ENCODE assay signal across 28 cellular contexts in genomic region chr13:65808061-65808460, GRCh38.
A peak's percentile ranks its signal among the peaks of the same experiment; 100 is the strongest.
DNase-seq lines count a peak whose midpoint lies in the region; ATAC-seq and TF ChIP-seq lines count a peak whose summit lies in the region.
"Had no signal": no experiment of that assay in that cellular context is flagged by ENCODE, and none has a peak within 500 bp of the region (broad histone marks: within the 10 kb centered on the region; RNA-seq: fewer than 3 reads in every experiment).

No MANE protein-coding gene starts in this region.

- H3K9me3 Mint-ChIP-seq in activated naive CD8-positive, alpha-beta T cell treated with anti-CD3 and anti-CD28 coated beads, Interleukin-2, amount 50 U/mL, for 24 hours, result peaks cover 3% of the 10 kb centered on the region
- H3K9me3 Mint-ChIP-seq: endodermal cell, type B pancreatic cell had no signal

- TF ChIP-seq CTCF in RWPE2 (IDR thresholded peaks at IDR 0.05; ENCODE audit: poor library complexity, severe bottlenecking), result no peak

- no peaks in the 10 kb centered on the region for H3K4me1 ChIP-seq in RWPE2 (ENCODE audit: insufficient read depth, poor library complexity, severe bottlenecking)
- H3K4me1 ChIP-seq: ascending aorta, Peyer's patch, spleen, stomach had no signal

- H3K9me3 ChIP-seq in RWPE2 (ENCODE audit: severe bottlenecking), result no peaks in the 10 kb centered on the region
- H3K9me3 ChIP-seq: ascending aorta, neutrophil, Peyer's patch, stomach had no signal

- no peaks in the 10 kb centered on the region for H3K36me3 ChIP-seq in RWPE2 (ENCODE audit: low read depth)
- H3K36me3 ChIP-seq: ascending aorta, neutrophil, Peyer's patch, spleen, stomach had no signal

- ATAC-seq in RWPE2 (ENCODE audit: low read depth) (peak; percentile 60), GM18909 (IDR thresholded peaks at IDR 0.05; ENCODE audit: poor library complexity, unreplicated experiment) (no peak)
- no peak for ATAC-seq in activated naive CD8-positive, alpha-beta T cell treated with anti-CD3 and anti-CD28 coated beads, Interleukin-2, amount 50 U/mL, for 24 hours
- no peak for ATAC-seq in stimulated activated naive CD8-positive, alpha-beta T cell treated with anti-CD3 and anti-CD28 coated beads, Interleukin-15, Interleukin-2, amounts not matched to agents 100 U/mL and 50 U/mL, for 24 hours
- ATAC-seq: activated CD8-positive, alpha-beta T cell treated with anti-CD3 and anti-CD28 coated beads, Interleukin-2, amount 10 ng/mL, durations not matched to agents 7 days and 5 days had no signal

- H3K27me3 Mint-ChIP-seq in activated naive CD8-positive, alpha-beta T cell treated with anti-CD3 and anti-CD28 coated beads, Interleukin-2, amount 50 U/mL, for 24 hours, result no peaks in the 10 kb centered on the region
- H3K27me3 Mint-ChIP-seq: activated T-cell treated with anti-CD3 and anti-CD28 coated beads, Interleukin-2, amount 50 U/mL, for 24 hours; type B pancreatic cell had no signal

- H3K36me3 Mint-ChIP-seq in activated naive CD8-positive, alpha-beta T cell treated with anti-CD3 and anti-CD28 coated beads, Interleukin-2, amount 50 U/mL, for 24 hours (ENCODE audit: low read depth), result no peaks in the 10 kb centered on the region
- H3K36me3 Mint-ChIP-seq: type B pancreatic cell had no signal

- no peaks in the 10 kb centered on the region for H3K27me3 ChIP-seq in RWPE2 (ENCODE audit: insufficient read depth, poor library complexity, severe bottlenecking)
- H3K27me3 ChIP-seq: ascending aorta, neutrophil, Peyer's patch, spleen, stomach had no signal

- H3K4me1 Mint-ChIP-seq in activated naive CD8-positive, alpha-beta T cell treated with anti-CD3 and anti-CD28 coated beads, Interleukin-2, amount 50 U/mL, for 24 hours, result no peaks in the 10 kb centered on the region
- H3K4me1 Mint-ChIP-seq: endodermal cell had no signal

- H3K4me3 ChIP-seq in RWPE2 (ENCODE audit: severe bottlenecking) (no peak overlapping the region), skeletal muscle cell (ENCODE audit: low read depth, low read length) (no peak overlapping the region)
- H3K4me3 ChIP-seq: ascending aorta, lung, Peyer's patch, spleen, stomach had no signal

- DNase-seq in GM03348 (ENCODE audit: low spot score) (peak; percentile 41), RWPE2 (ENCODE audit: low spot score) (no peak), fibroblast of gingiva (ENCODE audit: low read depth) (peak; percentile 13), skeletal muscle cell (ENCODE audit: low read depth) (peak; percentile 5)
- DNase-seq in stimulated activated CD4-positive, alpha-beta T cell treated with anti-CD3 and anti-CD28 coated beads, Interleukin-2, amount 100 ng/mL, for 48 hours, result no peak
- DNase-seq in activated naive CD8-positive, alpha-beta T cell treated with anti-CD3 and anti-CD28 coated beads, Interleukin-2, amount 50 U/mL, for 24 hours, result no peak
- DNase-seq in stimulated activated naive CD8-positive, alpha-beta T cell treated with anti-CD3 and anti-CD28 coated beads, Interleukin-15, Interleukin-2, amounts not matched to agents 100 U/mL and 50 U/mL, for 24 hours, result no peak
- DNase-seq: activated CD4-positive, CD25-positive, alpha-beta regulatory T cell treated with anti-CD3 and anti-CD28 coated beads, Interleukin-2, amount 50 U/mL, for 72 hours; activated CD8-positive, alpha-beta T cell treated with anti-CD3 and anti-CD28 coated beads, Interleukin-2, amount 10 ng/mL, durations not matched to agents 7 days and 5 days; activated naive CD4-positive, alpha-beta T cell treated with anti-CD3 and anti-CD28 coated beads for 36 hours; activated T-cell treated with anti-CD3 and anti-CD28 coated beads, Interleukin-2, amount 50 U/mL, for 24 hours; endodermal cell; foreskin melanocyte; hippocampal formation; NCI-H1092 treated with DMSO at 0.1 percent for 48 hours; NCI-H2029 treated with DMSO at 0.1 percent for 48 hours; NCI-H510A; NK-92 treated with Interleukin-12 subunit alpha and Interleukin-12 subunit beta, amount 100 ng/mL, for 24 hours; Peyer's patch; spleen; stimulated activated CD4-positive, alpha-beta T cell treated with anti-CD3 and anti-CD28 coated beads, Interleukin-4, amount 100 ng/mL, for 4 hours; stomach; T1000 had no signal

- no peak overlapping the region for H3K4me3 Mint-ChIP-seq in activated naive CD8-positive, alpha-beta T cell treated with anti-CD3 and anti-CD28 coated beads, Interleukin-2, amount 50 U/mL, for 24 hours
- H3K4me3 Mint-ChIP-seq: activated CD8-positive, alpha-beta T cell treated with anti-CD3 and anti-CD28 coated beads, Interleukin-2, amount 10 ng/mL, durations not matched to agents 7 days and 5 days; activated naive CD4-positive, alpha-beta T cell treated with anti-CD3 and anti-CD28 coated beads for 36 hours; activated T-cell treated with anti-CD3 and anti-CD28 coated beads, Interleukin-2, amount 50 U/mL, for 24 hours; endodermal cell; type B pancreatic cell had no signal

- H3K27ac ChIP-seq in RWPE2 (ENCODE audit: poor library complexity, severe bottlenecking), result no peak overlapping the region
- H3K27ac ChIP-seq: ascending aorta, neutrophil, Peyer's patch, spleen, stomach had no signal

- no peak overlapping the region for H3K27ac Mint-ChIP-seq in activated naive CD8-positive, alpha-beta T cell treated with anti-CD3 and anti-CD28 coated beads, Interleukin-2, amount 50 U/mL, for 24 hours
- H3K27ac Mint-ChIP-seq: activated CD8-positive, alpha-beta T cell treated with anti-CD3 and anti-CD28 coated beads, Interleukin-2, amount 10 ng/mL, durations not matched to agents 7 days and 5 days; activated naive CD4-positive, alpha-beta T cell treated with anti-CD3 and anti-CD28 coated beads for 36 hours; activated T-cell treated with anti-CD3 and anti-CD28 coated beads, Interleukin-2, amount 50 U/mL, for 24 hours; endodermal cell; type B pancreatic cell had no signal

Comparison
In these comparisons a context has a peak if more than half of its experiments do, and no peak if none do; other contexts are left out.
1. DNase-seq: peak in GM03348 (single experiment), fibroblast of gingiva (single experiment) and skeletal muscle cell (single experiment); none in RWPE2 (single experiment), stimulated activated CD4-positive, alpha-beta T cell treated with anti-CD3 and anti-CD28 coated beads, Interleukin-2, amount 100 ng/mL, for 48 hours (0 of 2), activated naive CD8-positive, alpha-beta T cell treated with anti-CD3 and anti-CD28 coated beads, Interleukin-2, amount 50 U/mL, for 24 hours (single experiment) and stimulated activated naive CD8-positive, alpha-beta T cell treated with anti-CD3 and anti-CD28 coated beads, Interleukin-15, Interleukin-2, amounts not matched to agents 100 U/mL and 50 U/mL, for 24 hours (single experiment).